ENCODE assay signal across 11 cellular contexts in genomic region chr16:85473909-85474640, GRCh38.
A peak's percentile ranks its signal among the peaks of the same experiment; 100 is the strongest.
DNase-seq lines count a peak whose midpoint lies in the region; ATAC-seq and TF ChIP-seq lines count a peak whose summit lies in the region.
"Had no signal": no experiment of that assay in that cellular context is flagged by ENCODE, and none has a peak within 500 bp of the region (broad histone marks: within the 10 kb centered on the region; RNA-seq: fewer than 3 reads in every experiment).

No MANE protein-coding gene starts in this region.

- no peak for TF ChIP-seq EP300 in SK-N-SH (IDR thresholded peaks at IDR 0.05; ENCODE audit: borderline replicate concordance in 1 of 2, low read depth in 1 of 2, low read length in 1 of 2)

- H3K27ac Mint-ChIP-seq in H9 (no peak overlapping the region), nephron (peak overlapping the region; percentile 43 to 88 (median 47))
- H3K27ac Mint-ChIP-seq in naive thymus-derived CD8-positive, alpha-beta T cell, result no peak overlapping the region
- H3K27ac Mint-ChIP-seq: activated T-cell treated with anti-CD3 and anti-CD28 coated beads, Interleukin-2, amount 50 U/mL, for 72 hours had no signal

- no peaks in the 10 kb centered on the region for H3K23me2 ChIP-seq in H9 (ENCODE audit: insufficient read length, low read depth, low read length, poor library complexity, severe bottlenecking)

- ATAC-seq in GM18907 (IDR thresholded peaks at IDR 0.05; ENCODE audit: unreplicated experiment), result no peak
- ATAC-seq in naive thymus-derived CD8-positive, alpha-beta T cell, result no peak
- ATAC-seq: activated T-cell treated with anti-CD3 and anti-CD28 coated beads, Interleukin-2, amount 50 U/mL, for 72 hours had no signal

- peak; percentile 43 for TF ChIP-seq RAD21 in SK-N-SH (IDR thresholded peaks at IDR 0.05; ENCODE audit: low read length)

- no peak overlapping the region for H3K4ac ChIP-seq in H9 (ENCODE audit: low read depth, low read length)

- intact Hi-C loops in adrenal gland (cut with DNase I) (no loop called here), esophagus squamous epithelium (cut with DNase I) (no loop called here)

- H3K36me3 ChIP-seq in BE2C (no peaks in the 10 kb centered on the region; the same call in 1 of the 2 replicates), SK-N-SH (replicated peaks in 1 of 2; ENCODE audit: control insufficient read depth in 1 of 2, insufficient read depth in 2 of 2, low read length in 1 of 2) (no peaks in the 10 kb centered on the region), adrenal gland (replicated peaks in 1 of 2) (no peaks in the 10 kb centered on the region), esophagus squamous epithelium (no peaks in the 10 kb centered on the region)

- H2AFZ ChIP-seq in H9 (ENCODE audit: low read length) (no peak overlapping the region), SK-N-SH (ENCODE audit: low read depth) (no peak overlapping the region)

- H3K4me3 Mint-ChIP-seq in H9 (peak overlapping the region in 1 of 2 experiments; percentile 44; a peak in 1 of 5 replicates), nephron (peak overlapping the region in 2 of 3 experiments; percentile 31 to 67)
- H3K4me3 Mint-ChIP-seq in naive thymus-derived CD8-positive, alpha-beta T cell, result no peak overlapping the region
- H3K4me3 Mint-ChIP-seq: activated T-cell treated with anti-CD3 and anti-CD28 coated beads, Interleukin-2, amount 50 U/mL, for 72 hours had no signal

- no peak overlapping the region for H2BK12ac ChIP-seq in H9 (ENCODE audit: insufficient read length, low read depth, low read length)

- no peak overlapping the region for H3T11ph ChIP-seq in H9 (ENCODE audit: low read length)

- WGBS in H9 (ENCODE audit: extremely low coverage, insufficient read length, low lambda C conversion rate), result no CpG with 5 or more reads among the region's 21 CpGs
- 73% methylated on average over 12 of the region's 21 CpGs for WGBS in SK-N-SH (ENCODE audit: low lambda C conversion rate)
- WGBS in adrenal gland, 4 donors, result 67 to 76% (median 70%) methylated on average over 17 to 21 of the region's 21 CpGs
- WGBS in esophagus squamous epithelium, 2 donors, result 45 to 50% methylated on average over 7 to 16 of the region's 21 CpGs

- DNase-seq in BE2C (peak; percentile 57), H9 (no peak), SK-N-SH (peak; percentile 81), adrenal gland (no peak), esophagus squamous epithelium (lab: John Stamatoyannopoulos, UW) (no peak)
- DNase-seq in naive thymus-derived CD8-positive, alpha-beta T cell, result no peak
- DNase-seq: activated T-cell treated with anti-CD3 and anti-CD28 coated beads, Interleukin-2, amount 50 U/mL, for 72 hours; kidney; T1000 had no signal

- no peaks in the 10 kb centered on the region; a peak in 1 of 7 replicates for H3K36me3 Mint-ChIP-seq in H9 (ENCODE audit: insufficient read depth in 1 of 3, low read depth in 3 of 3)
- H3K36me3 Mint-ChIP-seq in nephron (ENCODE audit: low read depth), result peaks cover 4% of the 10 kb centered on the region
- no peaks in the 10 kb centered on the region for H3K36me3 Mint-ChIP-seq in naive thymus-derived CD8-positive, alpha-beta T cell

- H4K5ac ChIP-seq in H9 (ENCODE audit: insufficient read length, low read depth, low read length), result no peak overlapping the region

- H3K27ac ChIP-seq in H9 (ENCODE audit: insufficient read length, low read depth, low read length) (no peak overlapping the region), SK-N-SH (ENCODE audit: low read depth in 2 of 2, low read length in 1 of 2) (peak overlapping the region in 1 of 2 experiments; percentile 76; a peak in 2 of 4 replicates), adrenal gland (peak overlapping the region in 2 of 5 donors; percentile 63 to 68), esophagus squamous epithelium (no peak overlapping the region)

- TF ChIP-seq POLR2A in adrenal gland (IDR thresholded peaks at IDR 0.05) (no peak), esophagus squamous epithelium (IDR thresholded peaks at IDR 0.05) (no peak)

- H3K18ac ChIP-seq in H9 (ENCODE audit: insufficient read length, low read depth, low read length), result no peak overlapping the region

- no peaks in the 10 kb centered on the region for H3K79me1 ChIP-seq in H9 (ENCODE audit: insufficient read depth, low read depth, low read length, poor library complexity, severe bottlenecking)

- no peaks in the 10 kb centered on the region for H3K79me2 ChIP-seq in H9 (ENCODE audit: insufficient read depth, low read length)
- no peaks in the 10 kb centered on the region for H3K79me2 ChIP-seq in SK-N-SH (ENCODE audit: insufficient read depth)

- peak overlapping the region; percentile 35; the same call in 1 of the 2 replicates for H3K14ac ChIP-seq in H9 (ENCODE audit: insufficient read depth, low read length)

- H3K9me3 Mint-ChIP-seq in H9, result no peaks in the 10 kb centered on the region
- no peaks in the 10 kb centered on the region for H3K9me3 Mint-ChIP-seq in nephron
- no peaks in the 10 kb centered on the region for H3K9me3 Mint-ChIP-seq in naive thymus-derived CD8-positive, alpha-beta T cell
- H3K9me3 Mint-ChIP-seq: activated T-cell treated with anti-CD3 and anti-CD28 coated beads, Interleukin-2, amount 50 U/mL, for 72 hours had no signal

- H2BK15ac ChIP-seq in H9 (ENCODE audit: low read depth, low read length), result no peak overlapping the region

- no peaks in the 10 kb centered on the region for H3K9me2 ChIP-seq in SK-N-SH

- peaks cover 21 to 34% of the 10 kb centered on the region in 2 experiments for H3K4me1 Mint-ChIP-seq in H9
- H3K4me1 Mint-ChIP-seq in nephron, result peaks cover 50% of the 10 kb centered on the region
- H3K4me1 Mint-ChIP-seq in naive thymus-derived CD8-positive, alpha-beta T cell, result peaks cover 0 to 13% (median 5%) of the 10 kb centered on the region in 4 donors

- H4K20me1 ChIP-seq in H9 (ENCODE audit: control insufficient read depth, insufficient read depth, insufficient read length) (no peaks in the 10 kb centered on the region), SK-N-SH (ENCODE audit: insufficient read depth) (no peaks in the 10 kb centered on the region)

- H2BK20ac ChIP-seq in H9 (ENCODE audit: low read depth, low read length, poor library complexity, severe bottlenecking), result no peak overlapping the region

- no peaks in the 10 kb centered on the region for H3K27me3 ChIP-seq in BE2C
- H3K27me3 ChIP-seq in H9 (ENCODE audit: insufficient read depth, low read length), result no peaks in the 10 kb centered on the region
- no peaks in the 10 kb centered on the region for H3K27me3 ChIP-seq in SK-N-SH (ENCODE audit: insufficient read depth)
- no peaks in the 10 kb centered on the region for H3K27me3 ChIP-seq in adrenal gland
- no peaks in the 10 kb centered on the region for H3K27me3 ChIP-seq in esophagus squamous epithelium

- CTCF ChIA-PET in SK-N-SH (lab: Yijun Ruan, JAX), result interaction anchor here (0.7 to 2.0 kb wide), 16 partner anchors 11 to 359 kb away, joined by 3 to 9 read pairs (median 4); no protein-coding TSS in a partner anchor

- H3K27me3 Mint-ChIP-seq in H9 (ENCODE audit: low read depth) (peaks cover 5% of the 10 kb centered on the region), nephron (ENCODE audit: low read depth) (peaks cover 5% of the 10 kb centered on the region)
- H3K27me3 Mint-ChIP-seq in naive thymus-derived CD8-positive, alpha-beta T cell, result peaks cover 0 to 6% (median 0%) of the 10 kb centered on the region in 5 donors

- no peak overlapping the region for H3K4me3 ChIP-seq in BE2C (ENCODE audit: low read depth, low read length)
- no peak overlapping the region for H3K4me3 ChIP-seq in SK-N-SH (ENCODE audit: low read depth in 2 of 2, low read length in 1 of 2)
- H3K4me3 ChIP-seq in adrenal gland, result no peak overlapping the region
- no peak overlapping the region for H3K4me3 ChIP-seq in esophagus squamous epithelium

- H4K91ac ChIP-seq in H9 (ENCODE audit: insufficient read length, low read depth, low read length), result no peak overlapping the region

- H3K4me2 ChIP-seq in H9 (ENCODE audit: insufficient read depth, insufficient read length, low read length) (no peak overlapping the region), SK-N-SH (no peak overlapping the region)

- no peak overlapping the region for H2BK120ac ChIP-seq in H9 (ENCODE audit: low read depth, low read length, poor library complexity, severe bottlenecking)

- peaks cover 47% of the 10 kb centered on the region for H3K4me1 ChIP-seq in BE2C
- no peaks in the 10 kb centered on the region; the same call in 1 of the 2 replicates for H3K4me1 ChIP-seq in H9 (ENCODE audit: insufficient read depth, low read length)
- H3K4me1 ChIP-seq in SK-N-SH (ENCODE audit: control insufficient read depth in 1 of 2, insufficient read depth in 2 of 2, low read depth in 1 of 2, low read length in 1 of 2), result peaks cover 0 to 61% of the 10 kb centered on the region in 2 experiments; a peak in 2 of 4 replicates
- H3K4me1 ChIP-seq in adrenal gland (replicated peaks in 1 of 2), result peaks cover 9 to 23% of the 10 kb centered on the region in 2 donors
- peaks cover 3 to 40% (median 11%) of the 10 kb centered on the region in 3 donors for H3K4me1 ChIP-seq in esophagus squamous epithelium

- peak; percentile 37 for TF ChIP-seq CTCF in BE2C (IDR thresholded peaks at IDR 0.05; ENCODE audit: low read depth, low read length)
- no peak for TF ChIP-seq CTCF in H9 (conservative IDR thresholded peaks at IDR 0.05)
- TF ChIP-seq CTCF in SK-N-SH (IDR thresholded peaks at IDR 0.05), result no peak
- TF ChIP-seq CTCF in nephron (IDR thresholded peaks at IDR 0.05; ENCODE audit: unreplicated experiment in 3 of 3), result no peak
- TF ChIP-seq CTCF in adrenal gland (IDR thresholded peaks at IDR 0.05), result no peak
- TF ChIP-seq CTCF in esophagus squamous epithelium (IDR thresholded peaks at IDR 0.05), result no peak

- no peak overlapping the region for H3K56ac ChIP-seq in H9 (ENCODE audit: insufficient read length, low read depth, low read length)

- H3K23ac ChIP-seq in H9 (ENCODE audit: insufficient read length, low read depth, low read length), result no peak overlapping the region

- H3K9me3 ChIP-seq in BE2C (no peaks in the 10 kb centered on the region; the same call in 1 of the 2 replicates), H9 (ENCODE audit: control insufficient read depth, low read depth, low read length) (no peaks in the 10 kb centered on the region), SK-N-SH (no peaks in the 10 kb centered on the region), adrenal gland (replicated peaks in 1 of 3) (no peaks in the 10 kb centered on the region), esophagus squamous epithelium (no peaks in the 10 kb centered on the region)

- H2AK5ac ChIP-seq in H9 (ENCODE audit: insufficient read length, low read length), result no peak overlapping the region

- no peak overlapping the region for H3K9ac ChIP-seq in H9 (ENCODE audit: extremely low read depth, insufficient read length, low read length)
- no peak overlapping the region for H3K9ac ChIP-seq in SK-N-SH

- POLR2A ChIA-PET in SK-N-SH (lab: Yijun Ruan, JAX), result interaction anchor here (1.1 to 2.0 kb wide), 3 partner anchors 9 to 79 kb away, joined by 3 to 9 read pairs (median 4); no protein-coding TSS in a partner anchor
- POLR2A ChIA-PET in naive thymus-derived CD8-positive, alpha-beta T cell (lab: Charles Lee), result interaction anchor here (0.5 to 0.7 kb wide), 2 partner anchors 26 to 89 kb away, joined by 3 read pairs; no protein-coding TSS in a partner anchor

- no peak overlapping the region for H2BK5ac ChIP-seq in H9 (ENCODE audit: insufficient read length, low read length)

- no peaks in the 10 kb centered on the region for H3F3A ChIP-seq in SK-N-SH (replicated peaks; ENCODE audit: insufficient read depth)

- H4K8ac ChIP-seq in H9 (replicated peaks; ENCODE audit: insufficient read length, low read depth, low read length), result no peak overlapping the region

Comparison
In these comparisons a context has a peak if more than half of its experiments do, and no peak if none do; other contexts are left out.
1. DNase-seq: peak in BE2C (single experiment) and SK-N-SH (single experiment); none in H9 (single experiment), naive thymus-derived CD8-positive, alpha-beta T cell (0 of 10), adrenal gland (0 of 7) and esophagus squamous epithelium (single experiment).
2. H3K27ac Mint-ChIP-seq: peak in nephron (3 of 3); none in H9 (0 of 3) and naive thymus-derived CD8-positive, alpha-beta T cell (0 of 10).
3. H3K4me3 Mint-ChIP-seq: peak in nephron (2 of 3); none in naive thymus-derived CD8-positive, alpha-beta T cell (0 of 10).